ENCODE assay signal across 10 cellular contexts in the genomic region with DNA sequence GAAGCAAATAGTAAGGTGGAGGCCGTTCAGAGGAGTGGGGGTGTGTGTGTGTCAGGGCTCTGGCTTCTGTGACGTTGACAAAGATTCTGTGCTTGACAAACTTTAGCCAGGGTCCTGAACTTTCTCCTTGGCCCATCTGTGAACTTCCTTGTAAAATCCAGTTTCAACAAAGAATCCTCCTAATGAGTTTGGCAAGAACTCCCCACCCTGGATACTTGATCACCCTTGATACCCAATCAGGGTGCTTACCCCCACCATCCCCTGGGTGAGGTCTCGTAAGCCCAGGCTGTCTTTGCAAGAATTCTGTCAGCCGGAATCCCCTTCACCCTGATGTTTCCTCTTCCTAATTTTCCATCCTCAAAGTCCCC. TPM values are rescaled to one million over a fixed set of nuclear protein-coding genes. Genes with fewer than 3 reads are reported as not detected.
A peak's percentile ranks its signal among the peaks of the same experiment; 100 is the strongest.
DNase-seq lines count a peak whose midpoint lies in the region; ATAC-seq and TF ChIP-seq lines count a peak whose summit lies in the region.
"Had no signal": no experiment of that assay in that cellular context is flagged by ENCODE, and none has a peak within 500 bp of the region (broad histone marks: within the 10 kb centered on the region; RNA-seq: fewer than 3 reads in every experiment).

No MANE protein-coding gene starts in this region.

- peak overlapping the region; percentile 80 for H3K27ac Mint-ChIP-seq in activated T-cell treated with anti-CD3 and anti-CD28 coated beads, Interleukin-2, amount 50 U/mL, for 72 hours

- H3K4me3 Mint-ChIP-seq in activated T-cell treated with anti-CD3 and anti-CD28 coated beads, Interleukin-2, amount 50 U/mL, for 4 hours: no peak overlapping the region
- peak overlapping the region; percentile 90 to 94 for H3K4me3 Mint-ChIP-seq in activated T-cell treated with anti-CD3 and anti-CD28 coated beads, Interleukin-2, amount 50 U/mL, for 72 hours

- no peak for TF ChIP-seq EP300 in suprapubic skin (IDR thresholded peaks at IDR 0.05)

- no peaks in the 10 kb centered on the region for H3K27me3 Mint-ChIP-seq in activated T-cell treated with anti-CD3 and anti-CD28 coated beads, Interleukin-2, amount 50 U/mL, for 4 hours (ENCODE audit: low read depth)
- H3K27me3 Mint-ChIP-seq in activated T-cell treated with anti-CD3 and anti-CD28 coated beads, Interleukin-2, amount 50 U/mL, for 72 hours (ENCODE audit: low read depth): no peaks in the 10 kb centered on the region

- 57% methylated on average over 4 of the region's 4 CpGs for WGBS in suprapubic skin

- H3K4me3 ChIP-seq in lower lobe of right lung (no peak overlapping the region), suprapubic skin (no peak overlapping the region)

- peaks cover 69% of the 10 kb centered on the region for H3K4me1 Mint-ChIP-seq in activated T-cell treated with anti-CD3 and anti-CD28 coated beads, Interleukin-2, amount 50 U/mL, for 4 hours (ENCODE audit: low read depth)
- H3K4me1 Mint-ChIP-seq in activated T-cell treated with anti-CD3 and anti-CD28 coated beads, Interleukin-2, amount 50 U/mL, for 72 hours (ENCODE audit: low read depth): peaks cover 81% of the 10 kb centered on the region

- no peak for TF ChIP-seq POLR2A in suprapubic skin (IDR thresholded peaks at IDR 0.05)

- no peaks in the 10 kb centered on the region for H3K27me3 ChIP-seq in lower lobe of right lung (ENCODE audit: low read depth)
- H3K27me3 ChIP-seq in suprapubic skin: no peaks in the 10 kb centered on the region

- H3K27ac ChIP-seq in lower lobe of right lung (peak overlapping the region; percentile 95), suprapubic skin (peak overlapping the region; percentile 24)

- H3K4me1 ChIP-seq in lower lobe of right lung (peaks cover 44% of the 10 kb centered on the region), suprapubic skin (peaks cover 42% of the 10 kb centered on the region)

- peaks cover 5% of the 10 kb centered on the region for H3K36me3 Mint-ChIP-seq in activated T-cell treated with anti-CD3 and anti-CD28 coated beads, Interleukin-2, amount 50 U/mL, for 4 hours (ENCODE audit: insufficient read depth)
- peaks cover 18 to 26% of the 10 kb centered on the region in 2 donors for H3K36me3 Mint-ChIP-seq in activated T-cell treated with anti-CD3 and anti-CD28 coated beads, Interleukin-2, amount 50 U/mL, for 72 hours (ENCODE audit: insufficient read depth in 2 of 2)

- intact Hi-C loops in lower lobe of right lung (cut with DNase I): no loop called here

- TF ChIP-seq CTCF in lower lobe of right lung (IDR thresholded peaks at IDR 0.05) (no peak), suprapubic skin (IDR thresholded peaks at IDR 0.05) (no peak)

- H3K36me3 ChIP-seq in lower lobe of right lung (no peaks in the 10 kb centered on the region), suprapubic skin (no peaks in the 10 kb centered on the region)

- DNase-seq in activated T-cell treated with anti-CD3 and anti-CD28 coated beads, Interleukin-2, amount 50 U/mL, for 1 hour: peak; percentile 13
- DNase-seq in activated T-cell treated with anti-CD3 and anti-CD28 coated beads, Interleukin-2, amount 50 U/mL, for 4 hours: no peak
- DNase-seq in activated T-cell treated with anti-CD3 and anti-CD28 coated beads, Interleukin-2, amount 50 U/mL, for 72 hours: no peak
- peak; percentile 10 for DNase-seq in lower lobe of right lung
- peak; percentile 52 to 73 for DNase-seq in suprapubic skin (ENCODE audit: low spot score in 2 of 2)
- DNase-seq in NCI-H1930 (lab: John Stamatoyannopoulos, UW): no peak
- no peak for DNase-seq in NCI-H774 (lab: John Stamatoyannopoulos, UW)
- DNase-seq: cerebellar nuclear complex, hippocampal formation had no signal

- no peak for ATAC-seq in activated T-cell treated with anti-CD3 and anti-CD28 coated beads, Interleukin-2, amount 50 U/mL, for 4 hours
- no peak for ATAC-seq in activated T-cell treated with anti-CD3 and anti-CD28 coated beads, Interleukin-2, amount 50 U/mL, for 72 hours (replicated peaks in 1 of 2)
- ATAC-seq in lower lobe of right lung (no peak), HG03469 (IDR thresholded peaks at IDR 0.05; ENCODE audit: unreplicated experiment) (no peak)

- H3K9me3 Mint-ChIP-seq in activated T-cell treated with anti-CD3 and anti-CD28 coated beads, Interleukin-2, amount 50 U/mL, for 4 hours: peaks cover 9% of the 10 kb centered on the region
- peaks cover 5 to 8% of the 10 kb centered on the region in 2 donors for H3K9me3 Mint-ChIP-seq in activated T-cell treated with anti-CD3 and anti-CD28 coated beads, Interleukin-2, amount 50 U/mL, for 72 hours

- H3K9me3 ChIP-seq in lower lobe of right lung (no peaks in the 10 kb centered on the region), suprapubic skin (peaks cover 6% of the 10 kb centered on the region)

RNA-seq across cellular contexts. Expression of a gene that starts 3.0 kb away (rescaled TPM):
- 10 to 100 TPM; 25.5 to 33.8 (median 28.4) TPM for total RNA-seq in activated T-cell treated with anti-CD3 and anti-CD28 coated beads, Interleukin-2, amount 50 U/mL, for 4 hours
- total RNA-seq in activated T-cell treated with anti-CD3 and anti-CD28 coated beads, Interleukin-2, amount 50 U/mL, for 72 hours: 10 to 100 TPM; 65.7 to 70.0 TPM
- total RNA-seq in lower lobe of right lung (25.6 TPM), suprapubic skin (10 to 100 TPM; 43.2 to 63.6 (median 54.3) TPM)

RNA-seq across cellular contexts. Expression of a gene that starts 34.6 kb away (rescaled TPM):
- 1 to 10 TPM; 7.7 to 9.5 (median 9.4) TPM for total RNA-seq in activated T-cell treated with anti-CD3 and anti-CD28 coated beads, Interleukin-2, amount 50 U/mL, for 4 hours
- total RNA-seq in activated T-cell treated with anti-CD3 and anti-CD28 coated beads, Interleukin-2, amount 50 U/mL, for 72 hours: 10 to 100 TPM; 53.1 to 56.8 TPM
- total RNA-seq in lower lobe of right lung (5.3 TPM), suprapubic skin (1 to 10 TPM; 2.8 to 6.4 (median 5.1) TPM)

RNA-seq across cellular contexts. Expression of a gene that starts 41.0 kb away (rescaled TPM):
- 10 to 100 TPM; 48.6 to 69.8 (median 50.1) TPM for total RNA-seq in activated T-cell treated with anti-CD3 and anti-CD28 coated beads, Interleukin-2, amount 50 U/mL, for 4 hours
- total RNA-seq in activated T-cell treated with anti-CD3 and anti-CD28 coated beads, Interleukin-2, amount 50 U/mL, for 72 hours: 100 to 1,000 TPM; 121 to 124 TPM
- total RNA-seq in lower lobe of right lung (46.6 TPM), suprapubic skin (100 to 1,000 TPM in 3 of 4 donors, 10 to 100 TPM in 1; 88.3 to 158 (median 113) TPM)

Comparison
In these comparisons a context has a peak if more than half of its experiments do, and no peak if none do; other contexts are left out.
1. DNase-seq: peak in activated T-cell treated with anti-CD3 and anti-CD28 coated beads, Interleukin-2, amount 50 U/mL, for 1 hour (single experiment), lower lobe of right lung (single experiment) and suprapubic skin (2 of 2); none in activated T-cell treated with anti-CD3 and anti-CD28 coated beads, Interleukin-2, amount 50 U/mL, for 4 hours (single experiment), activated T-cell treated with anti-CD3 and anti-CD28 coated beads, Interleukin-2, amount 50 U/mL, for 72 hours (0 of 2), NCI-H1930 (0 of 2) and NCI-H774 (single experiment).